In genomic region chr5:17898766-17899165, GRCh38 we compare ENCODE assay signal across 18 cellular contexts.
DNase-seq lines count a peak whose midpoint lies in the region; TF ChIP-seq lines count a peak whose summit lies in the region.
"Had no signal": no experiment of that assay in that cellular context is flagged by ENCODE, and none has a peak within 500 bp of the region (broad histone marks: within the 10 kb centered on the region; RNA-seq: fewer than 3 reads in every experiment).

No MANE protein-coding gene starts in this region.

- TF ChIP-seq CTCF in brain microvascular endothelial cell (IDR thresholded peaks at IDR 0.05; ENCODE audit: low read depth, low read length, missing control alignments), result no peak

- no peaks in the 10 kb centered on the region for H3K27me3 ChIP-seq in brain microvascular endothelial cell (replicated peaks)
- H3K27me3 ChIP-seq: BE2C had no signal

- H3K4me3 ChIP-seq in brain microvascular endothelial cell (ENCODE audit: low read depth, low read length), result no peak overlapping the region

- H3K36me3 ChIP-seq in brain microvascular endothelial cell (replicated peaks), result no peaks in the 10 kb centered on the region
- H3K36me3 ChIP-seq: BE2C had no signal

- H3K27ac ChIP-seq in brain microvascular endothelial cell, result no peak overlapping the region
- H3K27ac ChIP-seq: C4-2B had no signal

- peak; percentile 99 for TF ChIP-seq EP300 in Ishikawa (IDR thresholded peaks at IDR 0.05; ENCODE audit: borderline replicate concordance)

- in situ Hi-C loops in brain microvascular endothelial cell (cut with HindIII; ENCODE audit: low pct_ligation_motif_present, low sequenced_read_pairs), result no loop called here

- DNase-seq in COR-L47 (lab: John Stamatoyannopoulos, UW) (peak; percentile 13), NCI-H146 treated with DMSO at 0.1 percent for 48 hours (lab: John Stamatoyannopoulos, UW; ENCODE audit: unreplicated experiment) (peak; percentile 47), NCI-H748 (lab: John Stamatoyannopoulos, UW; ENCODE audit: unreplicated experiment) (peak; percentile 63), NCI-H524 treated with DMSO at 0.1 percent for 48 hours (lab: John Stamatoyannopoulos, UW) (no peak), brain microvascular endothelial cell (no peak)
- DNase-seq in activated CD8-positive, alpha-beta memory T cell treated with anti-CD3 and anti-CD28 coated beads for 24 hours, result no peak
- DNase-seq: ACHN; BE2C; Calu3; CD4-positive, alpha-beta T cell; DMS79 treated with DMSO at 0.1 percent for 48 hours; GF-D8; GOT3; H7; HFFc6; IMR-90 had no signal

- TF ChIP-seq RAD21 in Ishikawa (IDR thresholded peaks at IDR 0.05; ENCODE audit: low read depth), result 0 out of 2 replicates have a peak, but pooled peaks have one; percentile 11

TF ChIP-seq in Ishikawa, 13 proteins besides CTCF, POLR2A, EP300 and RAD21:
- TF ChIP-seq EGR1 (IDR thresholded peaks at IDR 0.05), result no peak
- peak; percentile 89 for TF ChIP-seq TEAD4 (IDR thresholded peaks at IDR 0.05)
- peak; percentile 97 for TF ChIP-seq TCF12 (IDR thresholded peaks at IDR 0.05; ENCODE audit: low read depth)
- TF ChIP-seq USF1 (IDR thresholded peaks at IDR 0.05), result no peak
- TF ChIP-seq CEBPB (IDR thresholded peaks at IDR 0.05), result peak; percentile 70
- no peak for TF ChIP-seq CREB1 (IDR thresholded peaks at IDR 0.05; ENCODE audit: low read depth)
- TF ChIP-seq FOXM1 (IDR thresholded peaks at IDR 0.05; ENCODE audit: borderline replicate concordance, low read depth), result peak; percentile 97
- no peak for TF ChIP-seq YY1 (IDR thresholded peaks at IDR 0.05; ENCODE audit: low read depth)
- TF ChIP-seq, protein P1, sequence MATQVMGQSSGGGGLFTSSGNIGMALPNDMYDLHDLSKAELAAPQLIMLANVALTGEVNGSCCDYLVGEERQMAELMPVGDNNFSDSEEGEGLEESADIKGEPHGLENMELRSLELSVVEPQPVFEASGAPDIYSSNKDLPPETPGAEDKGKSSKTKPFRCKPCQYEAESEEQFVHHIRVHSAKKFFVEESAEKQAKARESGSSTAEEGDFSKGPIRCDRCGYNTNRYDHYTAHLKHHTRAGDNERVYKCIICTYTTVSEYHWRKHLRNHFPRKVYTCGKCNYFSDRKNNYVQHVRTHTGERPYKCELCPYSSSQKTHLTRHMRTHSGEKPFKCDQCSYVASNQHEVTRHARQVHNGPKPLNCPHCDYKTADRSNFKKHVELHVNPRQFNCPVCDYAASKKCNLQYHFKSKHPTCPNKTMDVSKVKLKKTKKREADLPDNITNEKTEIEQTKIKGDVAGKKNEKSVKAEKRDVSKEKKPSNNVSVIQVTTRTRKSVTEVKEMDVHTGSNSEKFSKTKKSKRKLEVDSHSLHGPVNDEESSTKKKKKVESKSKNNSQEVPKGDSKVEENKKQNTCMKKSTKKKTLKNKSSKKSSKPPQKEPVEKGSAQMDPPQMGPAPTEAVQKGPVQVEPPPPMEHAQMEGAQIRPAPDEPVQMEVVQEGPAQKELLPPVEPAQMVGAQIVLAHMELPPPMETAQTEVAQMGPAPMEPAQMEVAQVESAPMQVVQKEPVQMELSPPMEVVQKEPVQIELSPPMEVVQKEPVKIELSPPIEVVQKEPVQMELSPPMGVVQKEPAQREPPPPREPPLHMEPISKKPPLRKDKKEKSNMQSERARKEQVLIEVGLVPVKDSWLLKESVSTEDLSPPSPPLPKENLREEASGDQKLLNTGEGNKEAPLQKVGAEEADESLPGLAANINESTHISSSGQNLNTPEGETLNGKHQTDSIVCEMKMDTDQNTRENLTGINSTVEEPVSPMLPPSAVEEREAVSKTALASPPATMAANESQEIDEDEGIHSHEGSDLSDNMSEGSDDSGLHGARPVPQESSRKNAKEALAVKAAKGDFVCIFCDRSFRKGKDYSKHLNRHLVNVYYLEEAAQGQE (IDR thresholded peaks at IDR 0.05; ENCODE audit: low read depth), result no peak
- peak; percentile 45; the same call in 1 of the 2 replicates for TF ChIP-seq MAX (IDR thresholded peaks at IDR 0.05)
- TF ChIP-seq NFIC (IDR thresholded peaks at IDR 0.05), result peak; percentile 98

Comparison
In these comparisons a context has a peak if more than half of its experiments do, and no peak if none do; other contexts are left out.
1. DNase-seq: peak in COR-L47 (single experiment), NCI-H146 treated with DMSO at 0.1 percent for 48 hours (single experiment) and NCI-H748 (single experiment); none in NCI-H524 treated with DMSO at 0.1 percent for 48 hours (single experiment), brain microvascular endothelial cell (single experiment) and activated CD8-positive, alpha-beta memory T cell treated with anti-CD3 and anti-CD28 coated beads for 24 hours (single experiment).